In genomic region chr1:114024049-114024448, GRCh38 we compare ENCODE assay signal across 20 cellular contexts. TPM values are rescaled to one million over a fixed set of nuclear protein-coding genes. Genes with fewer than 3 reads are reported as not detected.
DNase-seq lines count a peak whose midpoint lies in the region; ATAC-seq, FAIRE-seq and TF ChIP-seq lines count a peak whose summit lies in the region.
"Had no signal": no experiment of that assay in that cellular context is flagged by ENCODE, and none has a peak within 500 bp of the region (broad histone marks: within the 10 kb centered on the region; RNA-seq: fewer than 3 reads in every experiment).

No MANE protein-coding gene starts in this region.

- H3K9me2 ChIP-seq in Karpas-422 (replicated peaks; ENCODE audit: insufficient read depth, low read length) (no peaks in the 10 kb centered on the region), hepatocyte (replicated peaks; ENCODE audit: insufficient read depth) (no peaks in the 10 kb centered on the region)

- ATAC-seq in psoas muscle = peak; percentile 34 to 63 (median 53)
- ATAC-seq in GM18511 (IDR thresholded peaks at IDR 0.05; ENCODE audit: unreplicated experiment) = no peak
- no peak for ATAC-seq in GM19463 (IDR thresholded peaks at IDR 0.05; ENCODE audit: unreplicated experiment)
- ATAC-seq: Panc1, T-cell had no signal

- H3K4me1 ChIP-seq in Karpas-422 (ENCODE audit: low read length) (peaks cover 9% of the 10 kb centered on the region), adipocyte (ENCODE audit: control insufficient read depth, insufficient read depth, low read length) (no peaks in the 10 kb centered on the region), hepatocyte (ENCODE audit: insufficient read depth) (peaks cover 24% of the 10 kb centered on the region), psoas muscle (peaks cover 54% of the 10 kb centered on the region)
- H3K4me1 ChIP-seq: BLaER1, tibial nerve had no signal

- no peak for DNase-seq in Karpas-422
- peak; percentile 55 for DNase-seq in adipocyte (ENCODE audit: low read depth)
- peak; percentile 43 for DNase-seq in hepatocyte (ENCODE audit: low spot score)
- DNase-seq in psoas muscle = peak in 1 of 2 donors; percentile 58
- no peak for DNase-seq in NOMO-1 treated with DMSO at 0.1 percent for 48 hours (lab: John Stamatoyannopoulos, UW; ENCODE audit: unreplicated experiment)
- no peak for DNase-seq in D721Med (ENCODE audit: insufficient read length, low spot score)
- DNase-seq: activated CD4-positive, CD25-positive, alpha-beta regulatory T cell; activated naive CD4-positive, alpha-beta T cell treated with anti-CD3 and anti-CD28 coated beads for 36 hours; DMS79; left cardiac atrium; MG63; NCI-H2227 treated with DMSO at 0.1 percent for 48 hours; stimulated activated CD4-positive, alpha-beta T cell treated with anti-CD3 and anti-CD28 coated beads, Interleukin-2, amount 100 ng/mL, for 24 hours; stimulated activated CD8-positive, alpha-beta memory T cell treated with anti-CD3 and anti-CD28 coated beads, Interleukin-4, amount 100 ng/mL, for 48 hours; T-cell had no signal

- WGBS in hepatocyte (ENCODE audit: low lambda C conversion rate, missing lambda C conversion rate) = 54% methylated on average over 6 of the region's 6 CpGs
- WGBS in psoas muscle, 3 donors = 24 to 42% (median 28%) methylated on average over 6 of the region's 6 CpGs

- no peaks in the 10 kb centered on the region for H3K27me3 ChIP-seq in Karpas-422 (ENCODE audit: low read length)
- no peaks in the 10 kb centered on the region for H3K27me3 ChIP-seq in adipocyte (replicated peaks; ENCODE audit: control insufficient read depth, insufficient read depth, low read length)
- no peaks in the 10 kb centered on the region for H3K27me3 ChIP-seq in hepatocyte
- no peaks in the 10 kb centered on the region for H3K27me3 ChIP-seq in psoas muscle (ENCODE audit: insufficient read depth in 3 of 3, low read length in 2 of 3)
- H3K27me3 ChIP-seq: BLaER1, MG63, tibial nerve had no signal

- H4K20me1 ChIP-seq in Karpas-422 (ENCODE audit: insufficient read depth, low read depth, low read length) (no peaks in the 10 kb centered on the region), hepatocyte (ENCODE audit: insufficient read depth, poor library complexity, severe bottlenecking) (no peaks in the 10 kb centered on the region)
- H4K20me1 ChIP-seq: BLaER1 had no signal

- H3K79me2 ChIP-seq in Karpas-422 (ENCODE audit: low read length) = no peaks in the 10 kb centered on the region
- H3K79me2 ChIP-seq in hepatocyte = no peaks in the 10 kb centered on the region

- no peaks in the 10 kb centered on the region for H3K9me3 ChIP-seq in Karpas-422 (ENCODE audit: low read length)
- H3K9me3 ChIP-seq in adipocyte (ENCODE audit: control insufficient read depth, low read length) = no peaks in the 10 kb centered on the region
- no peaks in the 10 kb centered on the region for H3K9me3 ChIP-seq in hepatocyte (ENCODE audit: low read depth)
- H3K9me3 ChIP-seq in psoas muscle = no peaks in the 10 kb centered on the region
- H3K9me3 ChIP-seq: MG63 had no signal

- no peak for FAIRE-seq in D721Med (lab: Jason Lieb, UNC)

- intact Hi-C loops in psoas muscle (cut with DNase I) = no loop called here

- H2AFZ ChIP-seq in Karpas-422 (ENCODE audit: low read length) (no peak overlapping the region), hepatocyte (no peak overlapping the region)

- H3K4me3 ChIP-seq in Karpas-422 (ENCODE audit: low read length) (no peak overlapping the region), adipocyte (ENCODE audit: low read length) (no peak overlapping the region), hepatocyte (no peak overlapping the region), psoas muscle (no peak overlapping the region)
- H3K4me3 ChIP-seq: BLaER1, MG63, tibial nerve had no signal

- no peak overlapping the region for H3K27ac ChIP-seq in Karpas-422 (ENCODE audit: low read length)
- peak overlapping the region; percentile 57 for H3K27ac ChIP-seq in hepatocyte
- H3K27ac ChIP-seq in psoas muscle = peak overlapping the region; percentile 82
- H3K27ac ChIP-seq: BLaER1, tibial nerve had no signal

- H3K4me2 ChIP-seq in Karpas-422 (ENCODE audit: low read depth, low read length, poor library complexity, severe bottlenecking) (peak overlapping the region; percentile 29), hepatocyte (peak overlapping the region; percentile 38)
- H3K4me2 ChIP-seq: BLaER1 had no signal

- H3K36me3 ChIP-seq in Karpas-422 (ENCODE audit: insufficient read depth, low read length) = no peaks in the 10 kb centered on the region
- no peaks in the 10 kb centered on the region for H3K36me3 ChIP-seq in adipocyte (ENCODE audit: control insufficient read depth, insufficient read depth, low read length, severe bottlenecking)
- H3K36me3 ChIP-seq in hepatocyte (replicated peaks; ENCODE audit: insufficient read depth, low read depth) = no peaks in the 10 kb centered on the region
- no peaks in the 10 kb centered on the region for H3K36me3 ChIP-seq in psoas muscle (ENCODE audit: insufficient read depth in 1 of 2, low read depth in 1 of 2)
- H3K36me3 ChIP-seq: BLaER1, MG63, tibial nerve had no signal

- H3K9ac ChIP-seq in Karpas-422 (ENCODE audit: low read length) = no peak overlapping the region
- no peak overlapping the region for H3K9ac ChIP-seq in adipocyte (ENCODE audit: low read length)
- H3K9ac ChIP-seq: BLaER1 had no signal

- TF ChIP-seq CTCF in hepatocyte (IDR thresholded peaks at IDR 0.05; ENCODE audit: poor library complexity) (no peak), psoas muscle (IDR thresholded peaks at IDR 0.05) (no peak), D721Med (IDR thresholded peaks at IDR 0.05; ENCODE audit: insufficient read depth, missing control alignments) (no peak)

RNA-seq across cellular contexts. Expression of gene OLFML3, which starts 44.8 kb away (rescaled TPM):
- 0.18 and 0.26 TPM in 2 replicates for total RNA-seq in Karpas-422 (2014; rRNA removed; shearing (Covaris generic); ENCODE audit: low replicate concordance)
- total RNA-seq in hepatocyte (441 and 460 TPM in 2 replicates), psoas muscle (10 to 100 TPM in 2 of 4 donors, 1 to 10 TPM in 2; 8.2 to 15.8 (median 10.7) TPM)
- polyA plus RNA-seq in hepatocyte (494 and 559 TPM in 2 replicates), psoas muscle (10 to 100 TPM in 1 of 3 donors, 1 to 10 TPM in 2; 6.4 to 13.5 (median 9.9) TPM)

Comparison
In these comparisons a context has a peak if more than half of its experiments do, and no peak if none do; other contexts are left out.
1. DNase-seq: peak in adipocyte (single experiment) and hepatocyte (single experiment); none in Karpas-422 (single experiment), NOMO-1 treated with DMSO at 0.1 percent for 48 hours (single experiment) and D721Med (single experiment).
2. ATAC-seq: peak in psoas muscle (4 of 4); none in GM18511 (single experiment) and GM19463 (single experiment).
3. RNA of gene OLFML3, which starts 44.8 kb away (total RNA-seq): 441 to 460 TPM in hepatocyte; 8.2 to 15.8 TPM in psoas muscle and 0.18 to 0.26 TPM in Karpas-422; every median in the first group is over 10 times any median in the second.